8 cellular contexts compared by ENCODE assay signal in genomic region chr4:157220026-157220881, GRCh38. TPM values are rescaled to one million over a fixed set of nuclear protein-coding genes. Genes with fewer than 3 reads are reported as not detected.
DNase-seq lines count a peak whose midpoint lies in the region; ATAC-seq and TF ChIP-seq lines count a peak whose summit lies in the region.

Gene GRIA2 (plus strand): TSS chr4:157220728. CDS start chr4:157221043, 315 bp downstream.

- peaks cover 34% of the 10 kb centered on the region for H3K27me3 ChIP-seq in AG04450 (ENCODE audit: control insufficient read depth, insufficient read depth, low read length)
- H3K27me3 ChIP-seq in GM23338 (ENCODE audit: insufficient read depth): peaks cover 70% of the 10 kb centered on the region

- H3K4me1 ChIP-seq in GM23338 (ENCODE audit: insufficient read depth) (peaks cover 18% of the 10 kb centered on the region), OCI-LY7 (ENCODE audit: insufficient read depth, low read length, poor library complexity, severe bottlenecking) (no peaks in the 10 kb centered on the region)

- peaks cover 45% of the 10 kb centered on the region for H3K27me3 Mint-ChIP-seq in GM23338 (ENCODE audit: insufficient read depth, low read depth, poor library complexity)

- no peaks in the 10 kb centered on the region for H3F3A ChIP-seq in GM23338 (replicated peaks; ENCODE audit: low read depth)

- H3K9me3 ChIP-seq in AG04450 (ENCODE audit: control insufficient read depth, insufficient read depth, low read length) (no peaks in the 10 kb centered on the region; the same call in 1 of the 2 replicates), OCI-LY7 (ENCODE audit: low read length) (no peaks in the 10 kb centered on the region)

- POLR2A ChIA-PET in AG04450 (lab: Yijun Ruan, JAX): no interaction called here
- POLR2A ChIA-PET in OCI-LY7 (lab: Charles Lee): no interaction called here

- peak within 1 kb of the TSS; percentile 86 for H3K4me3 Mint-ChIP-seq in GM23338

- no peaks in the 10 kb centered on the region for H3K9me3 Mint-ChIP-seq in GM23338

- DNase-seq in AG04450 (ENCODE audit: low read depth, low spot score) (no peak), GM23338 (ENCODE audit: low spot score) (peak; percentile 78), NCI-H526 (lab: John Stamatoyannopoulos, UW) (peak; percentile 19 to 78), cerebellum (ENCODE audit: low spot score) (peak; percentile 84), kidney tubule cell (ENCODE audit: low spot score) (peak; percentile 62), stromal cell of bone marrow (ENCODE audit: low read depth) (peak; percentile 19), OCI-LY7 (ENCODE audit: low spot score) (no peak)

- no peak within 1 kb of the TSS for H3K27ac Mint-ChIP-seq in GM23338

- H3K4me3 ChIP-seq in AG04450 (ENCODE audit: low read depth, low read length) (peak within 1 kb of the TSS; percentile 41), GM23338 (peak within 1 kb of the TSS; percentile 77), OCI-LY7 (ENCODE audit: low read depth, low read length, poor library complexity, severe bottlenecking) (no peak within 1 kb of the TSS)

- H2AFZ ChIP-seq in GM23338 (peak within 1 kb of the TSS; percentile 100), OCI-LY7 (ENCODE audit: low read length) (no peak within 1 kb of the TSS)

- no peaks in the 10 kb centered on the region for H3K79me2 ChIP-seq in GM23338 (replicated peaks; ENCODE audit: insufficient read depth)
- no peaks in the 10 kb centered on the region for H3K79me2 ChIP-seq in OCI-LY7 (ENCODE audit: insufficient read depth, low read depth, low read length)

- no TSS peak for BruUV-seq in OCI-LY7 (replicated peaks; lab: Mats Ljungman, UMichigan)

- TF ChIP-seq CTCF in AG04450 (IDR thresholded peaks at IDR 0.05; ENCODE audit: low read depth, low read length) (no peak), GM23338 (conservative IDR thresholded peaks at IDR 0.05; ENCODE audit: low read depth in 2 of 2) (no peak), OCI-LY7 (conservative IDR thresholded peaks at IDR 0.05; ENCODE audit: low read length) (no peak)

- peaks cover 12% of the 10 kb centered on the region for H3K4me1 Mint-ChIP-seq in GM23338

- H3K36me3 Mint-ChIP-seq in GM23338 (ENCODE audit: low read depth): no peaks in the 10 kb centered on the region

- peak within 1 kb of the TSS; percentile 88 for H3K4me2 ChIP-seq in GM23338
- H3K4me2 ChIP-seq in OCI-LY7 (ENCODE audit: low read length): no peak within 1 kb of the TSS

- peaks cover 7% of the 10 kb centered on the region for H4K20me1 ChIP-seq in GM23338 (replicated peaks; ENCODE audit: insufficient read depth)
- H4K20me1 ChIP-seq in OCI-LY7 (ENCODE audit: insufficient read depth, low read length): no peaks in the 10 kb centered on the region

- H3K27ac ChIP-seq in AG04450 (ENCODE audit: low read depth, low read length) (no peak within 1 kb of the TSS), GM23338 (ENCODE audit: low read depth) (no peak within 1 kb of the TSS), OCI-LY7 (ENCODE audit: low read depth, low read length, poor library complexity, severe bottlenecking) (no peak within 1 kb of the TSS)

- intact Hi-C loops in OCI-LY7 (cut with micrococcal nuclease; ENCODE audit: unreplicated experiment): no loop called here

- ATAC-seq in GM23338 (peak; percentile 83), GM18909 (IDR thresholded peaks at IDR 0.05; ENCODE audit: poor library complexity, unreplicated experiment) (no peak)

- H3K36me3 ChIP-seq in GM23338 (ENCODE audit: insufficient read depth) (no peaks in the 10 kb centered on the region), OCI-LY7 (ENCODE audit: insufficient read depth, low read length) (no peaks in the 10 kb centered on the region)

- H3K9me2 ChIP-seq in GM23338 (ENCODE audit: insufficient read depth) (no peaks in the 10 kb centered on the region), OCI-LY7 (ENCODE audit: insufficient read depth, low read length) (no peaks in the 10 kb centered on the region)

- CTCF ChIA-PET in AG04450 (lab: Charles Lee) (no interaction called here), OCI-LY7 (lab: Charles Lee; ENCODE audit: unreplicated experiment) (no interaction called here)

TF ChIP-seq in GM23338, 12 proteins besides CTCF, POLR2A, EP300 and RAD21:
- TF ChIP-seq EZH2phosphoT487 (IDR thresholded peaks at IDR 0.05; ENCODE audit: unreplicated experiment): no peak
- peak; percentile 97 for TF ChIP-seq REST (IDR thresholded peaks at IDR 0.05; ENCODE audit: unreplicated experiment)

RNA-seq across cellular contexts. Expression of gene GRIA2, which starts in this region (rescaled TPM):
- polyA plus RNA-seq in AG04450 (2011; rRNA removed) (not detected in 2 replicates), GM23338 (2016; fragmentation: Nextera tagmentation; extraction: Ambion mirVana) (0.19 TPM in 1 of 2 replicates, not detected in the other)
- not detected in 2 replicates for polyA minus RNA-seq in AG04450 (2011; rRNA and poly(A)+ RNA removed)
- not detected in 2 replicates for total RNA-seq in GM23338 (2014; rRNA removed; shearing (Covaris generic))
- total RNA-seq in cerebellum (492 TPM), OCI-LY7 (2022) (not detected in 2 replicates)
- total RNA-seq in OCI-LY7 (2014; rRNA removed; shearing (Covaris generic)): not detected in 2 replicates

Comparison
In these comparisons a context has a peak if more than half of its experiments do, and no peak if none do; other contexts are left out.
1. RNA of gene GRIA2 (total RNA-seq): 492 TPM in cerebellum (single experiment); not detected in GM23338 and not detected in OCI-LY7; every median in the first group is over 100 times any median in the second.
2. Peak in DNase-seq, ATAC-seq, H3K4me3 ChIP-seq and H3K4me2 ChIP-seq in GM23338; RNA of the gene not detected or under 1 TPM.
3. DNase-seq: peak in NCI-H526 (2 of 2), cerebellum (single experiment), kidney tubule cell (single experiment) and stromal cell of bone marrow (single experiment); none in AG04450 (single experiment) and OCI-LY7 (single experiment).